ENCODE assay signal across 8 cellular contexts in the genomic region with DNA sequence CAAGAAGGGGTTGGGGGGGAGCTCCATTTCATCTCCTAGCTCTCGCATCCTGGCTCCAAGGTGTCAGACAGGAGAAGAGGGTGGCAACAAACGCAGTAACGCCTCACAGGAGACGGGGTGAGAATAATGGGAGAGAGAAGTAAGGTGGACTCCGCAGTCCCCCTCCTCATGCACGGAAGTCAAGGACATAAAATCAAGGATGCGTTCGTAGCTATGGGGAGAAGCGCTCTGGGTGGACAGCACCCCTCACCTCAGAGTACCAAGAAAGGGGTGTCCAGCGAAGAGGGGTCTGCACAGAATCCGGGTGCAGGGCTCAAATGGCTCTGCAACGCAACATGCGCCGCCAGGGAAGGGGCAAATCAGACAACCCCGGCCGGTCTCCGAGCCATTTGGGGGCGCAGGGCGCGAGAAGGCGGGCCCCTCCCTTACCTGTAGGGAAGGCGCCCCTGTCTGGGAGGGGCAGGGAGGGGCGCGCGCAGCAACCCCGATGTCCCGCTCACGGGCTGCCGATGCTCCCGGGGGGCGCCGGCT. TPM values are rescaled to one million over a fixed set of nuclear protein-coding genes. Genes with fewer than 3 reads are reported as not detected.
DNase-seq lines count a peak whose midpoint lies in the region; ATAC-seq, FAIRE-seq and TF ChIP-seq lines count a peak whose summit lies in the region.

No MANE protein-coding gene starts in this region.

- H3K4me1 ChIP-seq in pancreas: peaks cover 0 to 6% (median 6%) of the 10 kb centered on the region in 3 donors

- H3K4me3 ChIP-seq in epithelial cell of proximal tubule (ENCODE audit: low read depth, low read length) (peak overlapping the region; percentile 76), pancreas (peak overlapping the region; percentile 92 to 100 (median 97))

- H3K9me3 ChIP-seq in pancreas: no peaks in the 10 kb centered on the region

- 1 to 2% methylated on average over 22 to 32 of the region's 32 CpGs for WGBS in pancreas, 2 donors

- DNase-seq in epithelial cell of proximal tubule (ENCODE audit: low read depth) (no peak), pancreas (peak in 1 of 6 donors; percentile 33), NCI-H446 (lab: John Stamatoyannopoulos, UW) (no peak), NCI-H2196 treated with DMSO at 0.1 percent for 48 hours (lab: John Stamatoyannopoulos, UW; ENCODE audit: unreplicated experiment) (no peak), DMS114 treated with DMSO at 0.1 percent for 48 hours (lab: John Stamatoyannopoulos, UW; ENCODE audit: unreplicated experiment) (no peak)

- ATAC-seq in GM18517 (IDR thresholded peaks at IDR 0.05; ENCODE audit: unreplicated experiment) (peak; percentile 17), HG02852 (IDR thresholded peaks at IDR 0.05; ENCODE audit: unreplicated experiment) (peak; percentile 11), pancreas (peak in 2 of 4 donors; percentile 3 to 17)

- intact Hi-C loops in pancreas (cut with DNase I): no loop called here

- FAIRE-seq in pancreas (lab: Jason Lieb, UNC): no peak

- no peaks in the 10 kb centered on the region for H3K36me3 ChIP-seq in pancreas

- H3K27me3 ChIP-seq in pancreas: no peaks in the 10 kb centered on the region

- TF ChIP-seq CTCF in VCaP (conservative IDR thresholded peaks at IDR 0.05): no peak
- no peak for TF ChIP-seq CTCF in epithelial cell of proximal tubule (conservative IDR thresholded peaks at IDR 0.05; ENCODE audit: low read depth, low read length)
- TF ChIP-seq CTCF in pancreas (IDR thresholded peaks at IDR 0.05): no peak

- H3K27ac ChIP-seq in VCaP (peak overlapping the region; percentile 90), pancreas (peak overlapping the region; percentile 74 to 88 (median 81))

RNA-seq across cellular contexts. Expression of a gene that starts 0.6 kb away (rescaled TPM):
- total RNA-seq in epithelial cell of proximal tubule (7.3 and 13.5 TPM in 2 replicates), pancreas (10 to 100 TPM; 10.9 to 32.1 (median 16.1) TPM)
- 10 to 100 TPM; 25.8 to 38.1 TPM for polyA plus RNA-seq in pancreas

RNA-seq across cellular contexts. Expression of a gene that starts 18.8 kb away (rescaled TPM):
- 12.0 and 12.9 TPM in 2 replicates for total RNA-seq in epithelial cell of proximal tubule
- total RNA-seq in pancreas: under 1 TPM; 0.09 to 0.97 (median 0.45) TPM
- under 1 TPM; 0.27 to 0.40 TPM for polyA plus RNA-seq in pancreas

RNA-seq across cellular contexts. Expression of a gene that starts 47.6 kb away (rescaled TPM):
- total RNA-seq in epithelial cell of proximal tubule: not detected in 2 replicates
- total RNA-seq in pancreas: 1 to 10 TPM; 1.1 to 3.9 (median 2.3) TPM
- 1 to 10 TPM; 1.9 to 2.9 TPM for polyA plus RNA-seq in pancreas

RNA-seq across cellular contexts. Expression of a gene that starts 52.4 kb away (rescaled TPM):
- 42.4 and 56.7 TPM in 2 replicates for total RNA-seq in epithelial cell of proximal tubule
- 10 to 100 TPM in 5 of 6 donors, 1 to 10 TPM in 1; 9.1 to 28.0 (median 24.0) TPM for total RNA-seq in pancreas
- 10 to 100 TPM; 48.3 to 54.2 TPM for polyA plus RNA-seq in pancreas

RNA-seq across cellular contexts. Expression of a gene that starts 56.4 kb away (rescaled TPM):
- total RNA-seq in epithelial cell of proximal tubule (58.5 and 75.8 TPM in 2 replicates), pancreas (10 to 100 TPM; 19.0 to 29.6 (median 25.7) TPM)
- 10 to 100 TPM; 14.5 to 21.3 TPM for polyA plus RNA-seq in pancreas
